Comparison of ENCODE assay signal across 8 cellular contexts in the genomic region with DNA sequence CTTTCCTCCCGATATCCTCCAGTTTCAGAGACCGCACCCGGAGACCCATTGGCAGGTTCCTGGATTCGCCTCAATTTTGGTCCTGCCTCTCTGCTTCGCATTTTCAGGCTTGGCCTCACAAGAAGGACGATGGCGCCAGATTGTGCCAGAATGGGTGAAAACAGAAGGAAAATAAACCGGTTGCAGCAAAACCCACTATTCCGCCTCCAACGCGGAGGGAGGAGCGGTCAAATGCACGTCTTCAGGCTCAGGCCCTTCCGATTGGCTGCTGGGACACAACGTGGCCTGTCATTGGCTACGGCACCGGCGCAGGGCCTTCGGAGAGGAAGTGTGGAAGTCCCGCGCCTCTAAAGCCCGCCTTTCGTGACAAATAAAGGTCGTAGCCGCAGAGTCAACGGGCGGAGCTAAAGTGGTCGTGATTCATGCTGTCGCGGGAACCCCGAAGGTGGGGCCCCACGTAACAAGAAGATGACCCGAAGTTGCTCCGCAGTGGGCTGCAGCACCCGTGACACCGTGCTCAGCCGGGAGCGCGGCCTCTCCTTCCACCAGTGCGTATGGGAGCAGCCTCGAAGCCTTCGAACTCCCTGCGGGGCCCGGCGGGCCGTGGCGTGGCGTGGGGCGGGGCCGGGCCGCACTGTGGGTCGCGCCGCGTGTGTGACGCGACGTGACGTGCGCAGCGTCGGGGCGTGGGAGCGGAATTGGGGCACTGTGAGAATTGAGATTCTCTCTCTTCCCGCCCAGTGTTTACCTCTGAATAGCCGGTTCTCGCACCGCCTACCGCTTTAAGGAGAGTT. TPM values are rescaled to one million over a fixed set of nuclear protein-coding genes. Genes with fewer than 3 reads are reported as not detected.
DNase-seq lines count a peak whose midpoint lies in the region; ATAC-seq and TF ChIP-seq lines count a peak whose summit lies in the region.

A gene with protein sequence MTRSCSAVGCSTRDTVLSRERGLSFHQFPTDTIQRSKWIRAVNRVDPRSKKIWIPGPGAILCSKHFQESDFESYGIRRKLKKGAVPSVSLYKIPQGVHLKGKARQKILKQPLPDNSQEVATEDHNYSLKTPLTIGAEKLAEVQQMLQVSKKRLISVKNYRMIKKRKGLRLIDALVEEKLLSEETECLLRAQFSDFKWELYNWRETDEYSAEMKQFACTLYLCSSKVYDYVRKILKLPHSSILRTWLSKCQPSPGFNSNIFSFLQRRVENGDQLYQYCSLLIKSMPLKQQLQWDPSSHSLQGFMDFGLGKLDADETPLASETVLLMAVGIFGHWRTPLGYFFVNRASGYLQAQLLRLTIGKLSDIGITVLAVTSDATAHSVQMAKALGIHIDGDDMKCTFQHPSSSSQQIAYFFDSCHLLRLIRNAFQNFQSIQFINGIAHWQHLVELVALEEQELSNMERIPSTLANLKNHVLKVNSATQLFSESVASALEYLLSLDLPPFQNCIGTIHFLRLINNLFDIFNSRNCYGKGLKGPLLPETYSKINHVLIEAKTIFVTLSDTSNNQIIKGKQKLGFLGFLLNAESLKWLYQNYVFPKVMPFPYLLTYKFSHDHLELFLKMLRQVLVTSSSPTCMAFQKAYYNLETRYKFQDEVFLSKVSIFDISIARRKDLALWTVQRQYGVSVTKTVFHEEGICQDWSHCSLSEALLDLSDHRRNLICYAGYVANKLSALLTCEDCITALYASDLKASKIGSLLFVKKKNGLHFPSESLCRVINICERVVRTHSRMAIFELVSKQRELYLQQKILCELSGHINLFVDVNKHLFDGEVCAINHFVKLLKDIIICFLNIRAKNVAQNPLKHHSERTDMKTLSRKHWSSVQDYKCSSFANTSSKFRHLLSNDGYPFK (plus strand): TSS at position 401 of the 794 bp plus-strand sequence. CDS start 68 bp downstream, at position 469.

- no peak for TF ChIP-seq CTCF in GM10266 (IDR thresholded peaks at IDR 0.05; ENCODE audit: control insufficient read depth, insufficient read depth, low read depth, missing control alignments)

- H3K36me3 Mint-ChIP-seq in activated naive CD4-positive, alpha-beta T cell treated with anti-CD3 and anti-CD28 coated beads, Interleukin-2, amount 50 U/mL, for 72 hours, result peaks cover 6 to 11% of the 10 kb centered on the region in 2 donors

- no peaks in the 10 kb centered on the region for H3K9me3 Mint-ChIP-seq in activated naive CD4-positive, alpha-beta T cell treated with anti-CD3 and anti-CD28 coated beads, Interleukin-2, amount 50 U/mL, for 72 hours

- ATAC-seq in HG02610 (IDR thresholded peaks at IDR 0.05; ENCODE audit: unreplicated experiment), result peak; percentile 87
- ATAC-seq in activated naive CD4-positive, alpha-beta T cell treated with anti-CD3 and anti-CD28 coated beads, Interleukin-2, amount 50 U/mL, for 72 hours, result peak; percentile 87 to 89

- H3K27ac ChIP-seq in SK-N-MC (peak within 1 kb of the TSS; percentile 94), temporal lobe (ENCODE audit: low read depth, low read length) (peak within 1 kb of the TSS; percentile 98)

- peak within 1 kb of the TSS; percentile 97 for H3K9ac ChIP-seq in SK-N-MC (ENCODE audit: insufficient read length)

- H3K36me3 ChIP-seq in SK-N-MC (ENCODE audit: insufficient read depth, low read length), result peaks cover 38% of the 10 kb centered on the region

- H3K27ac Mint-ChIP-seq in activated naive CD4-positive, alpha-beta T cell treated with anti-CD3 and anti-CD28 coated beads, Interleukin-2, amount 50 U/mL, for 72 hours, result no peak within 1 kb of the TSS

- H3K9me3 ChIP-seq in SK-N-MC (ENCODE audit: low read depth, low read length), result no peaks in the 10 kb centered on the region

- H3K4me3 ChIP-seq in SK-N-MC, result peak within 1 kb of the TSS; percentile 90

- peak; percentile 94 for DNase-seq in GM10266 (ENCODE audit: extremely low spot score)
- DNase-seq in NCI-H1092 (lab: John Stamatoyannopoulos, UW), result peak; percentile 99
- peak; percentile 94 for DNase-seq in SK-N-MC (ENCODE audit: low read depth, low spot score)
- DNase-seq in activated naive CD4-positive, alpha-beta T cell treated with anti-CD3 and anti-CD28 coated beads, Interleukin-2, amount 50 U/mL, for 72 hours (ENCODE audit: low spot score in 2 of 2), result peak; percentile 94 to 99
- DNase-seq in glomerular visceral epithelial cell (ENCODE audit: extremely low spot score), result peak; percentile 100
- peak; percentile 99 for DNase-seq in occipital lobe (lab: John Stamatoyannopoulos, UW)

RNA-seq across cellular contexts. Expression of the gene that starts here (rescaled TPM):
- total RNA-seq in activated naive CD4-positive, alpha-beta T cell treated with anti-CD3 and anti-CD28 coated beads, Interleukin-2, amount 50 U/mL, for 72 hours, result 1 to 10 TPM; 2.3 to 6.7 TPM
- total RNA-seq in occipital lobe, result 21.4 TPM
- total RNA-seq in temporal lobe, result 13.3 TPM

Comparison
In these comparisons a context has a peak if more than half of its experiments do, and no peak if none do; other contexts are left out.
1. Peak in every context shown above with its lines: DNase-seq, ATAC-seq, H3K4me3 ChIP-seq and H3K27ac ChIP-seq.